In genomic region chr17:55726440-55726839, GRCh38 we compare ENCODE assay signal across 9 cellular contexts. TPM values are rescaled to one million over a fixed set of nuclear protein-coding genes. Genes with fewer than 3 reads are reported as not detected.
DNase-seq lines count a peak whose midpoint lies in the region; ATAC-seq and TF ChIP-seq lines count a peak whose summit lies in the region.
"Had no signal": no experiment of that assay in that cellular context is flagged by ENCODE, and none has a peak within 500 bp of the region (broad histone marks: within the 10 kb centered on the region; RNA-seq: fewer than 3 reads in every experiment).

No MANE protein-coding gene starts in this region.

- H3K27me3 ChIP-seq in thoracic aorta (replicated peaks; ENCODE audit: insufficient read depth) = no peaks in the 10 kb centered on the region

- H3K4me3 ChIP-seq in thoracic aorta = no peak overlapping the region

- H3K4me1 ChIP-seq in thoracic aorta (ENCODE audit: control insufficient read depth in 1 of 2, low read depth in 2 of 2) = peaks cover 6 to 68% of the 10 kb centered on the region in 2 donors

- no peak for TF ChIP-seq CTCF in thoracic aorta (IDR thresholded peaks at IDR 0.05)

- ATAC-seq in thoracic aorta (ENCODE audit: insufficient number of reproducible peaks, low FRiP score, low read depth) = peak; percentile 70
- no peak for ATAC-seq in HG03571 (IDR thresholded peaks at IDR 0.05; ENCODE audit: unreplicated experiment)
- ATAC-seq in GM21528 (IDR thresholded peaks at IDR 0.05; ENCODE audit: low FRiP score, unreplicated experiment) = no peak

- H3K27ac ChIP-seq in thoracic aorta = no peak overlapping the region

- H3K36me3 ChIP-seq in thoracic aorta = no peaks in the 10 kb centered on the region

- DNase-seq in HCEC 1CT (peak; percentile 89), SHP77 (lab: John Stamatoyannopoulos, UW) (peak; percentile 68 to 71), glomerular visceral epithelial cell (ENCODE audit: extremely low spot score) (peak; percentile 15), thoracic aorta (ENCODE audit: low spot score) (peak; percentile 28), NCI-H2227 (lab: John Stamatoyannopoulos, UW; ENCODE audit: unreplicated experiment) (no peak)
- DNase-seq: Karpas-422; stimulated activated CD4-positive, alpha-beta T cell treated with anti-CD3 and anti-CD28 coated beads, Interleukin-2, amount 100 ng/mL, for 24 hours had no signal

- no peaks in the 10 kb centered on the region for H3K9me3 ChIP-seq in thoracic aorta

RNA-seq across cellular contexts. Expression of gene TMEM100, which starts 3.8 kb away (rescaled TPM):
- total RNA-seq in thoracic aorta = 10 to 100 TPM in 1 of 2 donors, 1 to 10 TPM in 1; 2.2 to 10.7 TPM

RNA-seq across cellular contexts. Expression of gene PCTP, which starts 24.4 kb away (rescaled TPM):
- total RNA-seq in thoracic aorta = 10 to 100 TPM; 11.9 to 13.3 TPM
